In genomic region chr14:49549881-49550280, GRCh38 we compare ENCODE assay signal across 14 cellular contexts. TPM values are rescaled to one million over a fixed set of nuclear protein-coding genes. Genes with fewer than 3 reads are reported as not detected.
DNase-seq lines count a peak whose midpoint lies in the region; ATAC-seq and TF ChIP-seq lines count a peak whose summit lies in the region.
"Had no signal": no experiment of that assay in that cellular context is flagged by ENCODE, and none has a peak within 500 bp of the region (broad histone marks: within the 10 kb centered on the region; RNA-seq: fewer than 3 reads in every experiment).

No MANE protein-coding gene starts in this region.

- ATAC-seq in HG03457 (IDR thresholded peaks at IDR 0.05; ENCODE audit: unreplicated experiment) = no peak
- ATAC-seq in right cardiac atrium = no peak
- ATAC-seq: CD8-positive, alpha-beta T cell had no signal

- H3K4me3 ChIP-seq in epithelial cell of esophagus (ENCODE audit: low read length) = no peak overlapping the region
- no peak overlapping the region for H3K4me3 ChIP-seq in mesendoderm (ENCODE audit: low read length)
- no peak overlapping the region for H3K4me3 ChIP-seq in adrenal gland
- no peak overlapping the region for H3K4me3 ChIP-seq in right cardiac atrium (ENCODE audit: low read length)

- peak; percentile 62 for DNase-seq in EH (ENCODE audit: low read depth)
- peak; percentile 62 for DNase-seq in M059J (ENCODE audit: low read depth)
- peak; percentile 33 for DNase-seq in epithelial cell of esophagus (ENCODE audit: low read depth)
- DNase-seq in mesendoderm = peak; percentile 91
- no peak for DNase-seq in adrenal gland
- DNase-seq in DMS 273 treated with DMSO at 0.1 percent for 48 hours (lab: John Stamatoyannopoulos, UW) = no peak
- no peak for DNase-seq in right cardiac atrium
- DNase-seq: activated CD4-positive, alpha-beta T cell treated with anti-CD3 and anti-CD28 coated beads, Interleukin-2, amount 50 U/mL, for 4 hours; activated naive CD4-positive, alpha-beta T cell treated with anti-CD3 and anti-CD28 coated beads for 36 hours; CD8-positive, alpha-beta T cell; cortex of kidney; NCI-H1105; T-helper 1 cell had no signal

- no peak overlapping the region for H2AK5ac ChIP-seq in mesendoderm (ENCODE audit: low read length)

- H3K27me3 ChIP-seq in mesendoderm (ENCODE audit: insufficient read depth, low read length, poor library complexity) (no peaks in the 10 kb centered on the region), adrenal gland (no peaks in the 10 kb centered on the region), right cardiac atrium (ENCODE audit: control insufficient read depth, insufficient read depth) (no peaks in the 10 kb centered on the region)

- H3K36me3 ChIP-seq in mesendoderm (ENCODE audit: control insufficient read depth, insufficient read depth, low read length) = no peaks in the 10 kb centered on the region
- H3K36me3 ChIP-seq in adrenal gland (replicated peaks in 1 of 2) = no peaks in the 10 kb centered on the region

- H3K9me3 ChIP-seq in adrenal gland (replicated peaks in 1 of 3) (no peaks in the 10 kb centered on the region), right cardiac atrium (ENCODE audit: control insufficient read depth, low read length) (no peaks in the 10 kb centered on the region)

- no peak overlapping the region for H2BK15ac ChIP-seq in mesendoderm (replicated peaks; ENCODE audit: low read depth)

- no peak overlapping the region for H2BK5ac ChIP-seq in mesendoderm (ENCODE audit: low read length)

- H3K27ac ChIP-seq in mesendoderm (ENCODE audit: low read depth, low read length) (no peak overlapping the region), adrenal gland (no peak overlapping the region), right cardiac atrium (ENCODE audit: low read length) (no peak overlapping the region)

- H4K5ac ChIP-seq in mesendoderm (ENCODE audit: low read length) = no peak overlapping the region

- TF ChIP-seq CTCF in epithelial cell of esophagus (IDR thresholded peaks at IDR 0.05; ENCODE audit: insufficient read depth, low read depth, low read length, missing control alignments) = no peak
- no peak for TF ChIP-seq CTCF in adrenal gland (IDR thresholded peaks at IDR 0.05)

- no peak overlapping the region for H2BK120ac ChIP-seq in mesendoderm (ENCODE audit: low read depth, low read length)

- no peaks in the 10 kb centered on the region for H3K79me1 ChIP-seq in mesendoderm (ENCODE audit: low read length)

- no peak for TF ChIP-seq POLR2A in adrenal gland (IDR thresholded peaks at IDR 0.05)

- peaks cover 8% of the 10 kb centered on the region for H3K4me1 ChIP-seq in mesendoderm (ENCODE audit: control insufficient read depth, low read depth, low read length)
- no peaks in the 10 kb centered on the region for H3K4me1 ChIP-seq in adrenal gland (replicated peaks in 1 of 2)
- no peaks in the 10 kb centered on the region for H3K4me1 ChIP-seq in right cardiac atrium (ENCODE audit: control insufficient read depth, insufficient read depth, low read length)

- no peak overlapping the region for H4K8ac ChIP-seq in mesendoderm (ENCODE audit: low read depth, low read length)

- no peaks in the 10 kb centered on the region for H3K79me2 ChIP-seq in mesendoderm (ENCODE audit: control insufficient read depth, insufficient read depth, low read length)

- H3K4ac ChIP-seq in mesendoderm (ENCODE audit: low read depth, low read length) = no peak overlapping the region

- intact Hi-C loops in adrenal gland (cut with DNase I) (no loop called here), right cardiac atrium (cut with DNase I) (no loop called here)

- no peak overlapping the region for H3K4me2 ChIP-seq in mesendoderm (ENCODE audit: low read length)

- WGBS in mesendoderm (ENCODE audit: extremely low coverage, insufficient coverage, low lambda C conversion rate) = no CpG with 5 or more reads among the region's 4 CpGs
- WGBS in adrenal gland, 4 donors = 67 to 79% (median 73%) methylated on average over 4 of the region's 4 CpGs
- WGBS in right cardiac atrium = 67% methylated on average over 4 of the region's 4 CpGs

- no peak overlapping the region for H3K23ac ChIP-seq in mesendoderm (ENCODE audit: low read length)

- no peak overlapping the region for H3K18ac ChIP-seq in mesendoderm (ENCODE audit: low read length)

- no peak overlapping the region for H3K9ac ChIP-seq in mesendoderm (ENCODE audit: low read length)

- no peak overlapping the region for H3K56ac ChIP-seq in mesendoderm (ENCODE audit: low read length)

RNA-seq across cellular contexts. Expression of gene RPS29, which starts 36.3 kb away (rescaled TPM):
- 3,253 and 9,545 TPM in 2 replicates for total RNA-seq in M059J (2014; rRNA removed; shearing (Covaris generic))
- 20,930 TPM for polyA plus RNA-seq in mesendoderm (2013, experiment 1 of 2)
- polyA plus RNA-seq in mesendoderm (2013, experiment 2 of 2) = 20,188 TPM
- total RNA-seq in adrenal gland (1,000 to 10,000 TPM; 1,022 to 6,627 (median 1,416) TPM), right cardiac atrium (100 to 1,000 TPM; 827 to 988 (median 890) TPM)
- polyA plus RNA-seq in adrenal gland (1,000 to 10,000 TPM in 2 of 3 donors, 100 to 1,000 TPM in 1; 922 to 1,466 (median 1,304) TPM), right cardiac atrium (1,306 TPM)

RNA-seq across cellular contexts. Expression of gene LRR1, which starts 48.9 kb away (rescaled TPM):
- 45.9 and 48.6 TPM in 2 replicates for total RNA-seq in M059J (2014; rRNA removed; shearing (Covaris generic))
- 33.2 TPM for polyA plus RNA-seq in mesendoderm (2013, experiment 1 of 2)
- polyA plus RNA-seq in mesendoderm (2013, experiment 2 of 2) = 32.8 TPM
- total RNA-seq in adrenal gland (10 to 100 TPM in 4 of 8 donors, 1 to 10 TPM in 4; 7.4 to 20.9 (median 10.1) TPM), right cardiac atrium (1 to 10 TPM; 5.3 to 7.5 (median 6.5) TPM)
- polyA plus RNA-seq in adrenal gland (10 to 100 TPM in 1 of 3 donors, 1 to 10 TPM in 2; 4.7 to 10.3 (median 5.7) TPM), right cardiac atrium (3.5 TPM)

Comparison
In these comparisons a context has a peak if more than half of its experiments do, and no peak if none do; other contexts are left out.
1. DNase-seq: peak in EH (single experiment), M059J (single experiment), epithelial cell of esophagus (single experiment) and mesendoderm (single experiment); none in adrenal gland (0 of 7), DMS 273 treated with DMSO at 0.1 percent for 48 hours (single experiment) and right cardiac atrium (0 of 3).